ENCODE assay signal across 31 cellular contexts in genomic region chr6:85344996-85345395, GRCh38.
A peak's percentile ranks its signal among the peaks of the same experiment; 100 is the strongest.
DNase-seq lines count a peak whose midpoint lies in the region; ATAC-seq, FAIRE-seq and TF ChIP-seq lines count a peak whose summit lies in the region.
"Had no signal": no experiment of that assay in that cellular context is flagged by ENCODE, and none has a peak within 500 bp of the region (broad histone marks: within the 10 kb centered on the region; RNA-seq: fewer than 3 reads in every experiment).

No MANE protein-coding gene starts in this region.

- ATAC-seq in IMR-90 (ENCODE audit: low read depth), result peak; percentile 24; the same call in 1 of the 2 replicates
- ATAC-seq: K562, left ventricle myocardium superior, natural killer cell, T-helper 17 cell had no signal

- no peak overlapping the region for H3K56ac ChIP-seq in IMR-90 (ENCODE audit: extremely low read depth, insufficient read depth, low read length)

- H3K9me3 Mint-ChIP-seq in astrocyte (ENCODE audit: unreplicated experiment), result no peaks in the 10 kb centered on the region
- H3K9me3 Mint-ChIP-seq in type B pancreatic cell, result peaks cover 4% of the 10 kb centered on the region
- H3K9me3 Mint-ChIP-seq in endodermal cell, result no peaks in the 10 kb centered on the region
- H3K9me3 Mint-ChIP-seq: activated CD4-positive, alpha-beta memory T cell treated with anti-CD3 and anti-CD28 coated beads, Interleukin-2, amount 10 ng/mL, durations not matched to agents 7 days and 5 days; activated T-helper 1 cell treated with anti-CD3 and anti-CD28 coated beads, Interleukin-12 subunit alpha, Interleukin-12 subunit beta, Interleukin-2, Interleukin-4 antibody, amounts not matched to agents 30 ng/mL and 10 ng/mL and 1 ng/mL, durations not matched to agents 14 hours and 24 hours and 36 hours; natural killer cell had no signal

- no peak overlapping the region for H4K91ac ChIP-seq in IMR-90 (ENCODE audit: insufficient read depth, low read depth, low read length)

- H3K4me1 ChIP-seq in IMR-90 (ENCODE audit: control insufficient read depth, insufficient read depth, low read length) (no peaks in the 10 kb centered on the region), astrocyte (ENCODE audit: insufficient read depth, low read length) (no peaks in the 10 kb centered on the region), endodermal cell (ENCODE audit: control insufficient read depth, insufficient read depth, low read length) (no peaks in the 10 kb centered on the region), Karpas-422 (ENCODE audit: low read length) (no peaks in the 10 kb centered on the region)
- H3K4me1 ChIP-seq: prostate gland, sigmoid colon had no signal

- H4K20me1 ChIP-seq in IMR-90 (ENCODE audit: insufficient read depth, low read length) (no peaks in the 10 kb centered on the region), astrocyte (ENCODE audit: insufficient read depth, low read length) (no peaks in the 10 kb centered on the region), Karpas-422 (ENCODE audit: insufficient read depth, low read depth, low read length) (no peaks in the 10 kb centered on the region)

- peaks cover 2% of the 10 kb centered on the region for H3K36me3 Mint-ChIP-seq in astrocyte (ENCODE audit: low read depth, unreplicated experiment)
- no peaks in the 10 kb centered on the region for H3K36me3 Mint-ChIP-seq in type B pancreatic cell
- H3K36me3 Mint-ChIP-seq in endodermal cell (ENCODE audit: low read depth), result no peaks in the 10 kb centered on the region
- H3K36me3 Mint-ChIP-seq: immature natural killer cell, natural killer cell had no signal

- H3K9me2 ChIP-seq in Karpas-422 (replicated peaks; ENCODE audit: insufficient read depth, low read length), result no peaks in the 10 kb centered on the region
- H3K9me2 ChIP-seq: SK-N-SH had no signal

- H3K9me1 ChIP-seq in IMR-90 (ENCODE audit: insufficient read depth, low read length), result 0 out of 2 replicates have a peak, but pooled peaks cover 3% of the 10 kb centered on the region

- peak; percentile 32 for FAIRE-seq in astrocyte (lab: Jason Lieb, UNC)
- FAIRE-seq: HTR-8/SVneo, K562 had no signal

- intact Hi-C loops in IMR-90 (cut with micrococcal nuclease), result no loop called here
- intact Hi-C loops in lower leg skin (cut with DNase I; ENCODE audit: low total_unique reads), result no loop called here

- TF ChIP-seq CTCF in IMR-90 (conservative IDR thresholded peaks at IDR 0.05; ENCODE audit: low read depth, low read length), result no peak
- no peak for TF ChIP-seq CTCF in astrocyte (IDR thresholded peaks at IDR 0.05; ENCODE audit: insufficient read depth, low read depth, low read length)
- TF ChIP-seq CTCF in kidney epithelial cell (IDR thresholded peaks at IDR 0.05; ENCODE audit: insufficient read depth, low read length, poor library complexity, severe bottlenecking), result no peak
- TF ChIP-seq CTCF in type B pancreatic cell (conservative IDR thresholded peaks at IDR 0.05), result no peak
- no peak for TF ChIP-seq CTCF in lower leg skin (IDR thresholded peaks at IDR 0.05)
- no peak for TF ChIP-seq CTCF in endodermal cell (conservative IDR thresholded peaks at IDR 0.05)

- no peak overlapping the region for H3K4ac ChIP-seq in IMR-90 (ENCODE audit: low read depth, low read length)

- H3K9me3 ChIP-seq in IMR-90 (ENCODE audit: control insufficient read depth, insufficient read depth, low read length) (no peaks in the 10 kb centered on the region), astrocyte (ENCODE audit: insufficient read depth, low read depth, low read length) (no peaks in the 10 kb centered on the region), endodermal cell (ENCODE audit: control insufficient read depth, low read length) (no peaks in the 10 kb centered on the region), Karpas-422 (ENCODE audit: low read length) (no peaks in the 10 kb centered on the region)
- H3K9me3 ChIP-seq: MG63, prostate gland, sigmoid colon, SK-N-SH, tibial artery had no signal

- H3K23ac ChIP-seq in IMR-90 (ENCODE audit: low read depth, low read length), result no peak overlapping the region

- H3K27ac ChIP-seq in IMR-90 (ENCODE audit: insufficient read depth, low read length), result no peak overlapping the region
- H3K27ac ChIP-seq in astrocyte (ENCODE audit: low read depth, low read length), result no peak overlapping the region
- H3K27ac ChIP-seq in endodermal cell (ENCODE audit: low read depth, low read length), result no peak overlapping the region
- H3K27ac ChIP-seq in Karpas-422 (ENCODE audit: low read length), result no peak overlapping the region
- H3K27ac ChIP-seq: prostate gland, sigmoid colon, tibial artery had no signal

- no CpG with 5 or more reads among the region's 1 CpG for WGBS in IMR-90 (ENCODE audit: extremely low coverage in 2 of 2, insufficient read length in 1 of 2), 2 experiments
- WGBS in lower leg skin, 2 donors, result 44 to 57% methylated on average over 1 of the region's 1 CpG
- WGBS in endodermal cell (ENCODE audit: insufficient coverage in 1 of 2, insufficient read length in 1 of 2), 2 experiments, result 88% methylated on average over 1 of the region's 1 CpG; no CpG with 5 or more reads in 1 of the 2 experiments

- no peaks in the 10 kb centered on the region for H3K27me3 Mint-ChIP-seq in astrocyte (ENCODE audit: low read depth, unreplicated experiment)
- no peaks in the 10 kb centered on the region for H3K27me3 Mint-ChIP-seq in type B pancreatic cell
- peaks cover 6% of the 10 kb centered on the region for H3K27me3 Mint-ChIP-seq in endodermal cell (ENCODE audit: insufficient read depth)

- dilution Hi-C loops in IMR-90 (cut with HindIII; ENCODE audit: low sequenced_read_pairs, unreplicated experiment), result no loop called here

- CTCF ChIA-PET in IMR-90 (lab: Yijun Ruan, JAX), result no interaction called here

- H3K27ac Mint-ChIP-seq in astrocyte (ENCODE audit: unreplicated experiment) (no peak overlapping the region), type B pancreatic cell (peak overlapping the region; percentile 97), endodermal cell (no peak overlapping the region)
- H3K27ac Mint-ChIP-seq: activated CD4-positive, alpha-beta memory T cell treated with anti-CD3 and anti-CD28 coated beads, Interleukin-2, amount 10 ng/mL, durations not matched to agents 7 days and 5 days; activated T-helper 1 cell treated with anti-CD3 and anti-CD28 coated beads, Interleukin-12 subunit alpha, Interleukin-12 subunit beta, Interleukin-2, Interleukin-4 antibody, amounts not matched to agents 30 ng/mL and 10 ng/mL and 1 ng/mL, durations not matched to agents 14 hours and 24 hours and 36 hours; immature natural killer cell; natural killer cell; T-helper 17 cell had no signal

- in situ Hi-C loops in IMR-90 (cut with MboI; ENCODE audit: low sequenced_read_pairs), result no loop called here

- no peak overlapping the region for H2BK5ac ChIP-seq in IMR-90 (ENCODE audit: low read depth, low read length, poor library complexity, severe bottlenecking)

- BruUV-seq in IMR-90 (replicated peaks; lab: Mats Ljungman, UMichigan), result no TSS peak

- no peaks in the 10 kb centered on the region for H3K36me3 ChIP-seq in IMR-90 (ENCODE audit: control insufficient read depth, insufficient read depth, low read length)
- no peaks in the 10 kb centered on the region for H3K36me3 ChIP-seq in astrocyte (ENCODE audit: insufficient read depth, low read length)
- no peaks in the 10 kb centered on the region for H3K36me3 ChIP-seq in kidney epithelial cell (ENCODE audit: control insufficient read depth, insufficient read depth, low read length)
- H3K36me3 ChIP-seq in endodermal cell (ENCODE audit: control insufficient read depth, insufficient read depth, low read length), result no peaks in the 10 kb centered on the region
- no peaks in the 10 kb centered on the region for H3K36me3 ChIP-seq in Karpas-422 (ENCODE audit: insufficient read depth, low read length)
- H3K36me3 ChIP-seq: MG63, prostate gland, sigmoid colon, tibial artery had no signal

- no peak overlapping the region for H3K4me3 ChIP-seq in IMR-90 (ENCODE audit: insufficient read depth, low read depth, low read length)
- H3K4me3 ChIP-seq in astrocyte (ENCODE audit: insufficient read depth, low read depth, low read length), result no peak overlapping the region
- no peak overlapping the region for H3K4me3 ChIP-seq in kidney epithelial cell (ENCODE audit: low read depth, low read length)
- no peak overlapping the region for H3K4me3 ChIP-seq in lower leg skin (ENCODE audit: low read depth, poor library complexity, severe bottlenecking)
- no peak overlapping the region for H3K4me3 ChIP-seq in endodermal cell (ENCODE audit: low read length)
- no peak overlapping the region for H3K4me3 ChIP-seq in Karpas-422 (ENCODE audit: low read length)
- H3K4me3 ChIP-seq: K562, MG63, prostate gland, sigmoid colon, tibial artery had no signal

- no peak overlapping the region for H3K9ac ChIP-seq in IMR-90 (ENCODE audit: low read depth, low read length)
- no peak overlapping the region for H3K9ac ChIP-seq in astrocyte (ENCODE audit: low read length)
- H3K9ac ChIP-seq in endodermal cell (ENCODE audit: extremely low read depth, low read length, poor library complexity, severe bottlenecking), result no peak overlapping the region
- H3K9ac ChIP-seq in Karpas-422 (ENCODE audit: low read length), result no peak overlapping the region
- H3K9ac ChIP-seq: SK-N-SH had no signal

- no peaks in the 10 kb centered on the region for H3K79me1 ChIP-seq in IMR-90 (ENCODE audit: low read depth in 1 of 2, low read length in 2 of 2)

- no peak overlapping the region for H2AK9ac ChIP-seq in IMR-90 (replicated peaks; ENCODE audit: low read depth, low read length, poor library complexity)

- H2BK20ac ChIP-seq in IMR-90 (ENCODE audit: low read depth, low read length), result no peak overlapping the region

- no peak overlapping the region for H2AFZ ChIP-seq in IMR-90 (replicated peaks; ENCODE audit: low read length, poor library complexity)
- no peak overlapping the region for H2AFZ ChIP-seq in astrocyte (ENCODE audit: low read depth, low read length)
- H2AFZ ChIP-seq in Karpas-422 (ENCODE audit: low read length), result no peak overlapping the region

- DNase-seq in IMR-90, result peak; percentile 30
- DNase-seq in astrocyte (ENCODE audit: low read depth), result no peak
- peak; percentile 2 for DNase-seq in kidney epithelial cell (ENCODE audit: low read depth)
- no peak for DNase-seq in type B pancreatic cell (ENCODE audit: extremely low spot score, unreplicated experiment)
- no peak for DNase-seq in lower leg skin (ENCODE audit: low spot score in 2 of 2)
- no peak for DNase-seq in endodermal cell
- DNase-seq in Karpas-422, result no peak
- DNase-seq: activated CD4-positive, alpha-beta memory T cell treated with anti-CD3 and anti-CD28 coated beads, Interleukin-2, amount 10 ng/mL, durations not matched to agents 7 days and 5 days; activated CD8-positive, alpha-beta memory T cell treated with anti-CD3 and anti-CD28 coated beads, Interleukin-2, amount 50 U/mL, for 4 hours; activated naive CD4-positive, alpha-beta T cell treated with Interleukin-2 at 50 U/mL for 16 hours; C1 segment of cervical spinal cord; COR-L47; DND-41; immature natural killer cell; left ventricle myocardium superior; MG63; natural killer cell; NCI-H1105; NCI-H187; NCI-H2171; NCI-H82; occipital lobe; sigmoid colon; SK-N-SH; stimulated activated CD4-positive, alpha-beta T cell treated with anti-CD3 and anti-CD28 coated beads, Interleukin-4, amount 100 ng/mL, for 24 hours; T-helper 17 cell; tibial artery had no signal

- no peak overlapping the region for H2AK5ac ChIP-seq in IMR-90 (ENCODE audit: low read depth, low read length)

- H2BK120ac ChIP-seq in IMR-90 (ENCODE audit: low read depth, low read length), result no peak overlapping the region

- H3K18ac ChIP-seq in IMR-90 (ENCODE audit: low read depth, low read length), result no peak overlapping the region

- H4K8ac ChIP-seq in IMR-90 (ENCODE audit: low read depth in 2 of 2, low read length in 2 of 2), result no peak overlapping the region

- H3K79me2 ChIP-seq in astrocyte (ENCODE audit: insufficient read depth, low read length) (no peaks in the 10 kb centered on the region), Karpas-422 (ENCODE audit: low read length) (no peaks in the 10 kb centered on the region)

- TF ChIP-seq RAD21 in IMR-90 (IDR thresholded peaks at IDR 0.05; ENCODE audit: low read length), result no peak

- H4K5ac ChIP-seq in IMR-90 (ENCODE audit: low read depth, low read length), result no peak overlapping the region

- H3K27me3 ChIP-seq in IMR-90 (ENCODE audit: control insufficient read depth, insufficient read depth, low read length), result peaks cover 3% of the 10 kb centered on the region
- H3K27me3 ChIP-seq in astrocyte (ENCODE audit: insufficient read depth, low read length), result no peaks in the 10 kb centered on the region
- no peaks in the 10 kb centered on the region for H3K27me3 ChIP-seq in kidney epithelial cell (ENCODE audit: control insufficient read depth, insufficient read depth, low read length)
- H3K27me3 ChIP-seq in endodermal cell (ENCODE audit: control insufficient read depth, insufficient read depth, low read length, poor library complexity, severe bottlenecking), result no peaks in the 10 kb centered on the region
- no peaks in the 10 kb centered on the region for H3K27me3 ChIP-seq in Karpas-422 (ENCODE audit: low read length)
- H3K27me3 ChIP-seq: MG63, sigmoid colon, tibial artery had no signal

- TF ChIP-seq POLR2A in IMR-90 (IDR thresholded peaks at IDR 0.05; ENCODE audit: low read depth, low read length) (no peak), lower leg skin (IDR thresholded peaks at IDR 0.05) (no peak)

- H2BK15ac ChIP-seq in IMR-90 (ENCODE audit: low read depth, low read length), result no peak overlapping the region

- H3K4me1 Mint-ChIP-seq in astrocyte (ENCODE audit: low read depth, unreplicated experiment), result peaks cover 11% of the 10 kb centered on the region
- H3K4me1 Mint-ChIP-seq in type B pancreatic cell (ENCODE audit: unreplicated experiment), result no peaks in the 10 kb centered on the region
- no peaks in the 10 kb centered on the region for H3K4me1 Mint-ChIP-seq in endodermal cell
- H3K4me1 Mint-ChIP-seq: activated CD4-positive, alpha-beta memory T cell treated with anti-CD3 and anti-CD28 coated beads, Interleukin-2, amount 10 ng/mL, durations not matched to agents 7 days and 5 days; immature natural killer cell; natural killer cell; T-helper 17 cell had no signal

- no peak overlapping the region for H3K4me3 Mint-ChIP-seq in astrocyte (ENCODE audit: unreplicated experiment)
- H3K4me3 Mint-ChIP-seq in type B pancreatic cell, result peak overlapping the region; percentile 64
- H3K4me3 Mint-ChIP-seq in endodermal cell, result no peak overlapping the region
- H3K4me3 Mint-ChIP-seq: activated CD4-positive, alpha-beta memory T cell treated with anti-CD3 and anti-CD28 coated beads, Interleukin-2, amount 10 ng/mL, durations not matched to agents 7 days and 5 days; activated T-helper 1 cell treated with anti-CD3 and anti-CD28 coated beads, Interleukin-12 subunit alpha, Interleukin-12 subunit beta, Interleukin-2, Interleukin-4 antibody, amounts not matched to agents 30 ng/mL and 10 ng/mL and 1 ng/mL, durations not matched to agents 14 hours and 24 hours and 36 hours; immature natural killer cell; natural killer cell; T-helper 17 cell had no signal

- POLR2A ChIA-PET in IMR-90 (lab: Charles Lee; ENCODE audit: unreplicated experiment), result no interaction called here

- H3K14ac ChIP-seq in IMR-90 (replicated peaks; ENCODE audit: low read depth, low read length), result no peak overlapping the region

- H3K4me2 ChIP-seq in IMR-90 (ENCODE audit: low read depth, low read length) (no peak overlapping the region), astrocyte (ENCODE audit: low read length) (no peak overlapping the region), Karpas-422 (ENCODE audit: low read depth, low read length, poor library complexity, severe bottlenecking) (no peak overlapping the region)
- H3K4me2 ChIP-seq: SK-N-SH had no signal

Comparison
In these comparisons a context has a peak if more than half of its experiments do, and no peak if none do; other contexts are left out.
1. DNase-seq: peak in IMR-90 (single experiment) and kidney epithelial cell (single experiment); none in astrocyte (single experiment), type B pancreatic cell (single experiment), lower leg skin (0 of 2), endodermal cell (single experiment) and Karpas-422 (single experiment).